In the genomic region with DNA sequence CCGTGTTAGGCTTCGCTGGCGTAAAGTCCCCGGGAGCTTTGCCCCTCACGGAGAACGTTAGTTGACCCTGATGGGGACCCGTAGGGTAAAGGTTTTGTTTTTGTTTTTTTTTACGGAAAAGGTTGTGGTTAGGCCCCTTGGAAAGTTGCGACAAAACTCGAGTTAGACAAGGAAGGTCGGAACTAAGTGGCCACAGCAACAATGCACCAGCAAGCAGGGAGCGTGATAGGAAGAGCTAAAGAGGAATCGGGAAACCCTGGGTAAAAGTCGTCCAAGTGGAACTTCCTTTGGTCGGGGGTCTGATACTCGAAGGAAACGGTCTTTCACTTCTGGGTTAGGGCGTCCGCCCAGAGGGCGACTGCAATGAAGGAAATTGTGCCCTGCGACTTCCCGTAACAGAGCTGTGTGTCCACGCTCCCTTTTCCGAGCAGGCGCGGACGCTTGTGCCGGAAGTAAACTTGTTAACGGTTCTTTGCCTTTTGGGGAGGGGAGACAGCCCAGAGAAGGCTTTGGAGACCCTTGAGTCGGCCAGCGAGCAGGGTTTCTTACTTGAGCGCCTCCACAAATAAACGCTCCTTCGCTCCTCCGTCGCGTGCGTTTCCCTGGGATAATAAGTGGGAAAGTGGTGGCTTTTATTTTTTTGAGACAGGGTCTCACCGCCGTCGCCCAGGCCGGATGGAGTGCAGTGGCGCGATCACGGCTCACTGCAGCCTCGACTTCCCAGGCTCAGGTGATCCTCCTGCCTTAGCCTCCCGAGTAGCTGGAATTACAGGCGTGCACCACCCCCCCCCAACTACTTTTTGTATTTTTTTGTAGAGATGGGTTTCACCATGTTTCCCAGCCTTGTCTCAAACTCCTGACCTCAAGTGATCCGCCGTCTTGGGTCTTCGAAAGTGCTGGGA, we compare ENCODE assay signal across 8 cellular contexts. TPM values are rescaled to one million over a fixed set of nuclear protein-coding genes. Genes with fewer than 3 reads are reported as not detected.
DNase-seq lines count a peak whose midpoint lies in the region; ATAC-seq and TF ChIP-seq lines count a peak whose summit lies in the region.

No MANE protein-coding gene starts in this region.

- H3K9ac ChIP-seq in Loucy (ENCODE audit: low read depth, low read length, poor library complexity, severe bottlenecking) (peak overlapping the region; percentile 95), neural cell (ENCODE audit: low read length) (peak overlapping the region; percentile 93)

- H3K27me3 Mint-ChIP-seq in stimulated activated naive CD8-positive, alpha-beta T cell treated with anti-CD3 and anti-CD28 coated beads, Interleukin-15, amount 100 ng/mL, for 72 hours, result no peaks in the 10 kb centered on the region

- peaks cover 0 to 4% of the 10 kb centered on the region in 2 donors for H3K9me3 Mint-ChIP-seq in stimulated activated naive CD8-positive, alpha-beta T cell treated with anti-CD3 and anti-CD28 coated beads, Interleukin-15, amount 100 ng/mL, for 72 hours

- peak overlapping the region; percentile 88 to 90 for H3K4me3 Mint-ChIP-seq in stimulated activated naive CD8-positive, alpha-beta T cell treated with anti-CD3 and anti-CD28 coated beads, Interleukin-15, amount 100 ng/mL, for 72 hours

- no peaks in the 10 kb centered on the region; the same call in 1 of the 2 replicates for H3F3A ChIP-seq in Loucy (ENCODE audit: low read depth)
- peaks cover 2% of the 10 kb centered on the region for H3F3A ChIP-seq in neural cell (ENCODE audit: insufficient read depth, low read length, poor library complexity, severe bottlenecking)

- H2AFZ ChIP-seq in Loucy (ENCODE audit: low read length) (peak overlapping the region; percentile 97), neural cell (ENCODE audit: low read depth, low read length) (peak overlapping the region; percentile 95)

- H3K27me3 ChIP-seq in H7 (ENCODE audit: control insufficient read depth, insufficient read depth, low read length), result no peaks in the 10 kb centered on the region
- H3K27me3 ChIP-seq in Loucy (ENCODE audit: insufficient read depth, low read length, poor library complexity, severe bottlenecking), result no peaks in the 10 kb centered on the region
- no peaks in the 10 kb centered on the region for H3K27me3 ChIP-seq in RWPE2 (ENCODE audit: insufficient read depth, poor library complexity, severe bottlenecking)
- no peaks in the 10 kb centered on the region for H3K27me3 ChIP-seq in neural cell (ENCODE audit: insufficient read depth, low read depth, low read length)

- TF ChIP-seq CTCF in Loucy (conservative IDR thresholded peaks at IDR 0.05; ENCODE audit: low read length) (no peak), RWPE2 (IDR thresholded peaks at IDR 0.05; ENCODE audit: poor library complexity, severe bottlenecking) (no peak), fibroblast of villous mesenchyme (IDR thresholded peaks at IDR 0.05; ENCODE audit: insufficient read depth, low read depth, low read length) (no peak), neural cell (IDR thresholded peaks at IDR 0.05; ENCODE audit: poor library complexity, severe bottlenecking) (no peak)

- peak; percentile 87 for DNase-seq in EL
- peak; percentile 72 for DNase-seq in H7
- DNase-seq in RWPE2 (ENCODE audit: low spot score), result peak; percentile 86
- peak; percentile 79 for DNase-seq in activated effector memory CD4-positive, alpha-beta T cell treated with Interleukin-2 at 50 U/mL for 16 hours
- peak; percentile 93 for DNase-seq in fibroblast of villous mesenchyme (ENCODE audit: low read depth)
- DNase-seq in stimulated activated naive CD8-positive, alpha-beta T cell treated with anti-CD3 and anti-CD28 coated beads, Interleukin-15, amount 100 ng/mL, for 72 hours, result peak; percentile 88 to 93

- TF ChIP-seq EP300 in neural cell (conservative IDR thresholded peaks at IDR 0.05; ENCODE audit: poor library complexity, severe bottlenecking), result peak; percentile 40

- H3K4me1 ChIP-seq in Loucy (ENCODE audit: insufficient read depth, low read length, poor library complexity, severe bottlenecking), result peaks cover 53% of the 10 kb centered on the region
- H3K4me1 ChIP-seq in RWPE2 (ENCODE audit: insufficient read depth, poor library complexity, severe bottlenecking), result peaks cover 12% of the 10 kb centered on the region

- H3K79me2 ChIP-seq in Loucy (ENCODE audit: insufficient read depth, low read length) (peaks cover 88% of the 10 kb centered on the region), neural cell (replicated peaks; ENCODE audit: insufficient read depth, low read length) (peaks cover 50% of the 10 kb centered on the region)

- H4K20me1 ChIP-seq in Loucy (ENCODE audit: insufficient read depth, low read length, poor library complexity, severe bottlenecking) (peaks cover 50% of the 10 kb centered on the region), neural cell (ENCODE audit: insufficient read depth) (no peaks in the 10 kb centered on the region)

- H3K4me2 ChIP-seq in Loucy (ENCODE audit: low read depth, low read length, poor library complexity, severe bottlenecking) (peak overlapping the region; percentile 94), neural cell (ENCODE audit: low read length) (peak overlapping the region; percentile 46)

- H3K27ac ChIP-seq in RWPE2 (ENCODE audit: poor library complexity, severe bottlenecking) (peak overlapping the region; percentile 84), neural cell (ENCODE audit: low read length) (peak overlapping the region; percentile 93)

- H3K9me2 ChIP-seq in Loucy (replicated peaks; ENCODE audit: low read depth, low read length) (no peaks in the 10 kb centered on the region), neural cell (ENCODE audit: insufficient read depth, low read length) (no peaks in the 10 kb centered on the region)

- TF ChIP-seq RAD21 in neural cell (conservative IDR thresholded peaks at IDR 0.05), result peak; percentile 21

- H3K4me3 ChIP-seq in H7 (ENCODE audit: insufficient read depth, low read depth, low read length) (peak overlapping the region; percentile 71), Loucy (ENCODE audit: low read length, poor library complexity, severe bottlenecking) (peak overlapping the region; percentile 89), RWPE2 (ENCODE audit: severe bottlenecking) (peak overlapping the region; percentile 73), fibroblast of villous mesenchyme (ENCODE audit: low read depth, low read length) (peak overlapping the region; percentile 97), neural cell (ENCODE audit: low read length) (peak overlapping the region; percentile 89)

- H3K36me3 ChIP-seq in H7 (replicated peaks; ENCODE audit: control insufficient read depth, insufficient read depth, low read length) (no peaks in the 10 kb centered on the region), Loucy (ENCODE audit: insufficient read depth, low read length) (no peaks in the 10 kb centered on the region), RWPE2 (ENCODE audit: low read depth) (peaks cover 19% of the 10 kb centered on the region), neural cell (ENCODE audit: insufficient read depth, low read length) (no peaks in the 10 kb centered on the region)

- peak overlapping the region; percentile 99 to 100 for H3K27ac Mint-ChIP-seq in stimulated activated naive CD8-positive, alpha-beta T cell treated with anti-CD3 and anti-CD28 coated beads, Interleukin-15, amount 100 ng/mL, for 72 hours

- ATAC-seq in RWPE2 (ENCODE audit: low read depth), result peak; percentile 45; the same call in 2 of the 3 replicates
- peak; percentile 81 for ATAC-seq in stimulated activated naive CD8-positive, alpha-beta T cell treated with anti-CD3 and anti-CD28 coated beads, Interleukin-15, amount 100 ng/mL, for 72 hours

- peaks cover 65% of the 10 kb centered on the region for H3K4me1 Mint-ChIP-seq in stimulated activated naive CD8-positive, alpha-beta T cell treated with anti-CD3 and anti-CD28 coated beads, Interleukin-15, amount 100 ng/mL, for 72 hours

- H3K9me3 ChIP-seq in Loucy (ENCODE audit: insufficient read depth, low read depth, low read length), result no peaks in the 10 kb centered on the region
- no peaks in the 10 kb centered on the region for H3K9me3 ChIP-seq in RWPE2 (ENCODE audit: severe bottlenecking)
- no peaks in the 10 kb centered on the region for H3K9me3 ChIP-seq in neural cell (ENCODE audit: low read length)

TF ChIP-seq in neural cell, 6 proteins besides CTCF, POLR2A, EP300 and RAD21:
- TF ChIP-seq SMC3 (conservative IDR thresholded peaks at IDR 0.05; ENCODE audit: poor library complexity), result no peak
- no peak for TF ChIP-seq EZH2 (IDR thresholded peaks at IDR 0.05; ENCODE audit: borderline replicate concordance, insufficient read depth, low read length, poor library complexity, severe bottlenecking)
- no peak for TF ChIP-seq POLR2AphosphoS5 (IDR thresholded peaks at IDR 0.05)
- peak; percentile 95 for TF ChIP-seq MXI1 (conservative IDR thresholded peaks at IDR 0.05; ENCODE audit: poor library complexity, severe bottlenecking)
- TF ChIP-seq REST (IDR thresholded peaks at IDR 0.05; ENCODE audit: borderline replicate concordance), result peak; percentile 67
- TF ChIP-seq TAF1 (IDR thresholded peaks at IDR 0.05; ENCODE audit: low read depth), result no peak

RNA-seq across cellular contexts. Expression of gene CLASP1, which starts 0.6 kb away (rescaled TPM):
- 22.9 and 33.1 TPM in 2 replicates for total RNA-seq in H7 (2014; rRNA removed; shearing (Covaris generic))
- 47.4 and 58.3 TPM in 2 replicates for total RNA-seq in fibroblast of villous mesenchyme
- polyA plus RNA-seq in neural cell, result 41.3 and 48.8 TPM in 2 replicates
- 193 and 253 TPM in 2 replicates for polyA minus RNA-seq in neural cell

Comparison
In these comparisons a context has a peak if more than half of its experiments do, and no peak if none do; other contexts are left out.
1. Peak in every context shown above with its lines: DNase-seq, ATAC-seq, H3K4me3 ChIP-seq and H3K27ac ChIP-seq.